In the genomic region with DNA sequence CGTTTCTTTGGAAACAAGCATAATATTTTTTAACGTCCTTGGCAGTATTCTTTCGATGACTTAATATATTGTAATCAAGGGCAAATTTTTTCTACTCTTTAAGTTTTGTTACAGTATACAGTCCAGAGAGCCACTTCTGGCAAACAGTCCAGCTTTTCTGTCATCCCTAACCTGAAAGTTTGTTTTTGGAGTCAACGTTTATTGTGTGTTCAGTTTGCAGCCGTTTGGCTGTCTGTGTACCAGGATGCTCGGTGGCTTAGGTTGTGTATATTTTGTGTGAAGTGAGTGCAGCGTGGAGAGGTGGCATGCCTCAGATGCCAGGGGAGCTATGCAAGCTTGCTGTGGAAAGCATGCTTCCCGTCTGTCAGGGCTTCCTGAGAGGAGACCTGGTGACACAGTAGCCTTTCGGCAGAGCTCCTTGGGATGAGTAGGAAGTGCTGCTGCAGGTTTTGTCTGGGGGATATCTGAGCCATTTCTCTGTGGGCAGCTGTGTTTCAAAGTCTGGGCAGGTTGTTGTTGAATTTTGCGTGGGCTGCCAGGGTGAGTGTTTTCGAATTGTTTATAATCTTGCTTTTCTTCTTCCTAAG, we compare ENCODE assay signal across 10 cellular contexts. TPM values are rescaled to one million over a fixed set of nuclear protein-coding genes. Genes with fewer than 3 reads are reported as not detected.
DNase-seq lines count a peak whose midpoint lies in the region; ATAC-seq and TF ChIP-seq lines count a peak whose summit lies in the region.
"Had no signal": no experiment of that assay in that cellular context is flagged by ENCODE, and none has a peak within 500 bp of the region (broad histone marks: within the 10 kb centered on the region; RNA-seq: fewer than 3 reads in every experiment).

No MANE protein-coding gene starts in this region.

- ATAC-seq in body of pancreas (peak; percentile 30), GM18502 (IDR thresholded peaks at IDR 0.05; ENCODE audit: poor library complexity, unreplicated experiment) (no peak)
- ATAC-seq: T-cell had no signal

- no peaks in the 10 kb centered on the region for H3K27me3 ChIP-seq in body of pancreas
- no peaks in the 10 kb centered on the region for H3K27me3 ChIP-seq in left ventricle myocardium inferior (ENCODE audit: low read depth)

- H3K9me3 ChIP-seq in body of pancreas (no peaks in the 10 kb centered on the region), left ventricle myocardium inferior (replicated peaks) (no peaks in the 10 kb centered on the region)

- no peaks in the 10 kb centered on the region for H3K36me3 ChIP-seq in body of pancreas (replicated peaks in 1 of 2; ENCODE audit: insufficient read depth in 1 of 2, low read depth in 2 of 2)
- peaks cover 28% of the 10 kb centered on the region for H3K36me3 ChIP-seq in left ventricle myocardium inferior

- WGBS in body of pancreas, 2 donors: 49 to 64% methylated on average over 11 of the region's 11 CpGs

- DNase-seq in EH (ENCODE audit: low read depth): peak; percentile 81
- DNase-seq in body of pancreas: no peak
- peak; percentile 30 for DNase-seq in left ventricle myocardium inferior
- DNase-seq in renal cortical epithelial cell (ENCODE audit: low read depth): peak; percentile 48
- DNase-seq in SIG-M5 treated with dmso at 0.1 percent for 504 hours (lab: John Stamatoyannopoulos, UW; ENCODE audit: unreplicated experiment): no peak
- no peak for DNase-seq in T-helper 9 cell
- no peak for DNase-seq in NCI-H1092 (lab: John Stamatoyannopoulos, UW)
- DNase-seq: NCI-H2227 treated with DMSO at 0.1 percent for 48 hours, T-cell had no signal

- H3K4me3 ChIP-seq in body of pancreas: no peak overlapping the region
- H3K4me3 ChIP-seq in left ventricle myocardium inferior: peak overlapping the region; percentile 54

- no peak for TF ChIP-seq CTCF in body of pancreas (IDR thresholded peaks at IDR 0.05)
- TF ChIP-seq CTCF in left ventricle myocardium inferior (IDR thresholded peaks at IDR 0.05; ENCODE audit: borderline replicate concordance): no peak

- peaks cover 38% of the 10 kb centered on the region for H3K4me1 ChIP-seq in body of pancreas
- peaks cover 78% of the 10 kb centered on the region for H3K4me1 ChIP-seq in left ventricle myocardium inferior

- H3K27ac ChIP-seq in body of pancreas (no peak overlapping the region), left ventricle myocardium inferior (replicated peaks) (peak overlapping the region; percentile 85)

- no peak for TF ChIP-seq POLR2A in body of pancreas (IDR thresholded peaks at IDR 0.05)

- intact Hi-C loops in body of pancreas (cut with DNase I): no loop called here
- intact Hi-C loops in left ventricle myocardium inferior (cut with micrococcal nuclease): loop anchor here (5.0 kb wide), 1 partner anchor 122 kb away; no protein-coding TSS in a partner anchor

RNA-seq across cellular contexts. Expression of a gene that starts 14.7 kb away (rescaled TPM):
- total RNA-seq in body of pancreas (10 to 100 TPM; 11.5 to 18.7 TPM), left ventricle myocardium inferior (466 TPM), renal cortical epithelial cell (26.4 and 28.5 TPM in 2 replicates)

Comparison
In these comparisons a context has a peak if more than half of its experiments do, and no peak if none do; other contexts are left out.
1. DNase-seq: peak in EH (single experiment), left ventricle myocardium inferior (single experiment) and renal cortical epithelial cell (single experiment); none in body of pancreas (0 of 4), SIG-M5 treated with dmso at 0.1 percent for 504 hours (single experiment), T-helper 9 cell (single experiment) and NCI-H1092 (single experiment).
2. RNA of a gene that starts 14.7 kb away (total RNA-seq): 466 TPM in left ventricle myocardium inferior (single experiment); 26.4 to 28.5 TPM in renal cortical epithelial cell and 11.5 to 18.7 TPM in body of pancreas; every median in the first group is over 10 times any median in the second.